20 cellular contexts compared by ENCODE assay signal in genomic region chr17:81117672-81118198, GRCh38. TPM values are rescaled to one million over a fixed set of nuclear protein-coding genes. Genes with fewer than 3 reads are reported as not detected.
"Had no signal": no experiment of that assay in that cellular context is flagged by ENCODE, and none has a peak within 500 bp of the region (broad histone marks: within the 10 kb centered on the region; RNA-seq: fewer than 3 reads in every experiment).

No MANE protein-coding gene starts in this region.

- H3K9me3 ChIP-seq: heart left ventricle, neutrophil had no signal

- H3K4me3 ChIP-seq: cardiac muscle cell, heart left ventricle had no signal

- H3K36me3 ChIP-seq: cardiac muscle cell had no signal

- DNase-seq: activated CD4-positive, alpha-beta T cell treated with anti-CD3 and anti-CD28 coated beads for 48 hours; activated CD8-positive, alpha-beta memory T cell treated with anti-CD3 and anti-CD28 coated beads, Interleukin-2, amount 50 U/mL, for 48 hours; activated CD8-positive, alpha-beta T cell treated with anti-CD3 and anti-CD28 coated beads, Interleukin-2, amount 10 ng/mL, durations not matched to agents 7 days and 5 days; activated naive CD4-positive, alpha-beta T cell treated with Interleukin-2 at 50 U/mL for 16 hours; activated naive CD8-positive, alpha-beta T cell treated with anti-CD3 and anti-CD28 coated beads, Interleukin-2, amount 50 U/mL, for 24 hours; heart left ventricle; islet precursor cell; naive B cell; retina; stimulated activated CD4-positive, alpha-beta T cell treated with anti-CD3 and anti-CD28 coated beads, Interleukin-4, amount 100 ng/mL, for 4 hours had no signal

- ATAC-seq: activated CD8-positive, alpha-beta T cell treated with anti-CD3 and anti-CD28 coated beads, Interleukin-2, amount 10 ng/mL, durations not matched to agents 7 days and 5 days; activated naive CD8-positive, alpha-beta T cell treated with anti-CD3 and anti-CD28 coated beads, Interleukin-2, amount 50 U/mL, for 24 hours; heart left ventricle had no signal

- H3K27me3 ChIP-seq: cardiac muscle cell had no signal

- FAIRE-seq: astrocyte, colon, frontal cortex had no signal

- H3K27ac ChIP-seq: cardiac muscle cell, heart left ventricle, neutrophil had no signal

RNA-seq across cellular contexts. Expression of gene PVALEF, which starts 47.6 kb away (rescaled TPM):
- total RNA-seq: activated CD8-positive, alpha-beta T cell treated with anti-CD3 and anti-CD28 coated beads, Interleukin-2, amount 10 ng/mL, durations not matched to agents 7 days and 5 days; activated T-helper 1 cell treated with anti-CD3 and anti-CD28 coated beads, Interleukin-12 subunit alpha, Interleukin-12 subunit beta, Interleukin-2, Interleukin-4 antibody, amounts not matched to agents 30 ng/mL and 10 ng/mL and 1 ng/mL, durations not matched to agents 14 hours and 24 hours and 36 hours; astrocyte; frontal cortex; heart left ventricle; liver; mesenteric fat pad; skeletal muscle tissue; T-helper 2 cell treated with Interferon-gamma antibody and Interleukin-4, amounts not matched to agents 100 ng/mL and 5 ng/mL, for 36 hours had no signal
- polyA plus RNA-seq: heart left ventricle, liver had no signal
